Comparison of ENCODE assay signal across 24 cellular contexts in the genomic region with DNA sequence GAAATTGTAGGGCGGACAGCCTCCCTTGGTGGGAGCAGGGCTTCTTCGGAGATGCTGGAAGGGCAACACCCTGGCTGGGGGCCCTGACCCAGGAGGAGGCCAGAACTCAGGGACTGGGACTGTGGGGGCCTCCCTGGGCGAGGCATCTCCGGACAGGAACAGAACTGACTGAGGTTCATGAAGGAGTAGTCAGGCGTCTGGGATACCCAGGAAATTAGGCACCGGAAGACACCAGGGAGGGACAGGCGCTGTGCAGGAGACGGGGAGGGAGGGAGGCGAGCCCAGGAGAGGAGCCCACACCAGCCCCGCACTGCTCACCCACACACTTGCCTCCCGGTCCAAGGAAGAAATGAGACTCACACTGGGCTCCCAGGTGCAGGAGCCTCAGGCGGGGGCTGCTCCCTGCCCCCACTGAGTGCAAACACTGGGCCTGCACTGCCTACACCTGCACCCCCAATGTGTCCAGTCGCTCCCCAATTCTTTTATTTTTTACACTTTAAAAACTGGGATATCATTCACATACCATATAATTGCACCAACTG.
"Had no signal": no experiment of that assay in that cellular context is flagged by ENCODE, and none has a peak within 500 bp of the region (broad histone marks: within the 10 kb centered on the region; RNA-seq: fewer than 3 reads in every experiment).

No MANE protein-coding gene starts in this region.

- H3K4me3 Mint-ChIP-seq: activated CD4-positive, alpha-beta T cell treated with anti-CD3 and anti-CD28 coated beads for 36 hours; activated CD8-positive, alpha-beta T cell treated with anti-CD3 and anti-CD28 coated beads for 36 hours; activated naive CD4-positive, alpha-beta T cell treated with anti-CD3 and anti-CD28 coated beads, Interleukin-2, amount 50 U/mL, for 24 hours; activated T-cell treated with anti-CD3 and anti-CD28 coated beads, Interleukin-2, amount 50 U/mL, for 24 hours; activated T-helper 1 cell treated with anti-CD3 and anti-CD28 coated beads, Interleukin-12 subunit alpha, Interleukin-12 subunit beta, Interleukin-2, Interleukin-4 antibody, amounts not matched to agents 30 ng/mL and 10 ng/mL and 1 ng/mL, durations not matched to agents 14 hours and 24 hours and 36 hours; brain had no signal

- H3K27ac Mint-ChIP-seq: activated CD4-positive, alpha-beta T cell treated with anti-CD3 and anti-CD28 coated beads for 36 hours; activated CD8-positive, alpha-beta T cell treated with anti-CD3 and anti-CD28 coated beads for 36 hours; activated naive CD4-positive, alpha-beta T cell treated with anti-CD3 and anti-CD28 coated beads, Interleukin-2, amount 50 U/mL, for 24 hours; activated T-cell treated with anti-CD3 and anti-CD28 coated beads, Interleukin-2, amount 50 U/mL, for 24 hours; activated T-helper 1 cell treated with anti-CD3 and anti-CD28 coated beads, Interleukin-12 subunit alpha, Interleukin-12 subunit beta, Interleukin-2, Interleukin-4 antibody, amounts not matched to agents 30 ng/mL and 10 ng/mL and 1 ng/mL, durations not matched to agents 14 hours and 24 hours and 36 hours had no signal

- H3K4me1 Mint-ChIP-seq: activated CD4-positive, alpha-beta T cell treated with anti-CD3 and anti-CD28 coated beads for 36 hours; activated naive CD4-positive, alpha-beta T cell treated with anti-CD3 and anti-CD28 coated beads, Interleukin-2, amount 50 U/mL, for 24 hours had no signal

- DNase-seq: activated CD4-positive, alpha-beta T cell treated with anti-CD3 and anti-CD28 coated beads for 36 hours; activated CD8-positive, alpha-beta T cell treated with anti-CD3 and anti-CD28 coated beads for 36 hours; activated effector memory CD4-positive, alpha-beta T cell treated with Interleukin-2 at 50 U/mL for 16 hours; activated naive CD4-positive, alpha-beta T cell; activated T-cell treated with anti-CD3 and anti-CD28 coated beads, Interleukin-2, amount 50 U/mL, for 24 hours; amygdala; MG63; NCI-H1105; NCI-H1436; NCI-H1694 treated with DMSO at 0.1 percent for 48 hours; NCI-H2029 treated with DMSO at 0.1 percent for 48 hours; NCI-H345; NCI-H510A; NCI-H69; NK-92 treated with Interleukin-12 subunit alpha and Interleukin-12 subunit beta, amount 100 ng/mL, for 24 hours; Right ventricle myocardium superior; SJCRH30; SK-N-SH; T-helper 1 cell; WERI-Rb-1 had no signal

- H3K9me3 Mint-ChIP-seq: activated naive CD4-positive, alpha-beta T cell treated with anti-CD3 and anti-CD28 coated beads, Interleukin-2, amount 50 U/mL, for 24 hours; activated T-helper 1 cell treated with anti-CD3 and anti-CD28 coated beads, Interleukin-12 subunit alpha, Interleukin-12 subunit beta, Interleukin-2, Interleukin-4 antibody, amounts not matched to agents 30 ng/mL and 10 ng/mL and 1 ng/mL, durations not matched to agents 14 hours and 24 hours and 36 hours had no signal

- H3K27me3 Mint-ChIP-seq: activated CD8-positive, alpha-beta T cell treated with anti-CD3 and anti-CD28 coated beads for 36 hours had no signal

- ATAC-seq: activated CD4-positive, alpha-beta T cell treated with anti-CD3 and anti-CD28 coated beads for 36 hours; activated CD8-positive, alpha-beta T cell treated with anti-CD3 and anti-CD28 coated beads for 36 hours; Panc1 had no signal

- H3K36me3 Mint-ChIP-seq: activated naive CD4-positive, alpha-beta T cell treated with anti-CD3 and anti-CD28 coated beads, Interleukin-2, amount 50 U/mL, for 24 hours; brain had no signal
